2 cellular contexts compared by ENCODE assay signal in genomic region chr1:240831922-240832321, GRCh38.
TF ChIP-seq lines count a peak whose summit lies in the region.

No MANE protein-coding gene starts in this region.

TF ChIP-seq in IMR-90, 13 proteins besides CTCF, POLR2A, EP300 and RAD21:
- TF ChIP-seq USF2 (IDR thresholded peaks at IDR 0.05; ENCODE audit: low read depth, low read length) (no peak), SMC3 (IDR thresholded peaks at IDR 0.05; ENCODE audit: low read depth, low read length) (no peak), CHD1 (IDR thresholded peaks at IDR 0.05; ENCODE audit: low read depth, low read length) (no peak), ELK1 (IDR thresholded peaks at IDR 0.05; ENCODE audit: borderline replicate concordance, low read depth, low read length) (no peak), MXI1 (IDR thresholded peaks at IDR 0.05; ENCODE audit: borderline replicate concordance, low read depth, low read length) (no peak), MAFK (IDR thresholded peaks at IDR 0.05; ENCODE audit: low read depth, low read length) (no peak), NFE2L2 (IDR thresholded peaks at IDR 0.05; ENCODE audit: low read depth, low read length) (no peak), BHLHE40 (IDR thresholded peaks at IDR 0.05; ENCODE audit: low read depth, low read length) (no peak), RCOR1 (IDR thresholded peaks at IDR 0.05; ENCODE audit: insufficient replicate concordance, low read length) (no peak), RFX5 (IDR thresholded peaks at IDR 0.05; ENCODE audit: low read depth, low read length) (no peak), FOS (IDR thresholded peaks at IDR 0.05; ENCODE audit: low read depth, low read length) (no peak), CEBPB (IDR thresholded peaks at IDR 0.05; ENCODE audit: low read depth, low read length) (no peak), MAZ (IDR thresholded peaks at IDR 0.05; ENCODE audit: borderline replicate concordance, low read depth, low read length) (no peak)

TF ChIP-seq in SK-N-SH, 30 proteins besides CTCF, POLR2A, EP300 and RAD21 (continued from another document):
- TF ChIP-seq NRF1 (IDR thresholded peaks at IDR 0.05; ENCODE audit: low read depth, low read length), result no peak
- TF ChIP-seq USF2 (IDR thresholded peaks at IDR 0.05; ENCODE audit: borderline replicate concordance, low read depth, low read length), result no peak
- no peak for TF ChIP-seq PBX3 (IDR thresholded peaks at IDR 0.05)
- no peak for TF ChIP-seq USF1 (IDR thresholded peaks at IDR 0.05; ENCODE audit: borderline replicate concordance, low read depth)
- no peak for TF ChIP-seq JUND (IDR thresholded peaks at IDR 0.05)
- no peak for TF ChIP-seq TCF12 (IDR thresholded peaks at IDR 0.05)
- TF ChIP-seq ELF1 (IDR thresholded peaks at IDR 0.05), result no peak
- no peak for TF ChIP-seq FOSL2 (IDR thresholded peaks at IDR 0.05; ENCODE audit: borderline replicate concordance, low read depth)
- no peak for TF ChIP-seq YY1 (IDR thresholded peaks at IDR 0.05; ENCODE audit: low read depth)
